ENCODE assay signal across 8 cellular contexts in the genomic region with DNA sequence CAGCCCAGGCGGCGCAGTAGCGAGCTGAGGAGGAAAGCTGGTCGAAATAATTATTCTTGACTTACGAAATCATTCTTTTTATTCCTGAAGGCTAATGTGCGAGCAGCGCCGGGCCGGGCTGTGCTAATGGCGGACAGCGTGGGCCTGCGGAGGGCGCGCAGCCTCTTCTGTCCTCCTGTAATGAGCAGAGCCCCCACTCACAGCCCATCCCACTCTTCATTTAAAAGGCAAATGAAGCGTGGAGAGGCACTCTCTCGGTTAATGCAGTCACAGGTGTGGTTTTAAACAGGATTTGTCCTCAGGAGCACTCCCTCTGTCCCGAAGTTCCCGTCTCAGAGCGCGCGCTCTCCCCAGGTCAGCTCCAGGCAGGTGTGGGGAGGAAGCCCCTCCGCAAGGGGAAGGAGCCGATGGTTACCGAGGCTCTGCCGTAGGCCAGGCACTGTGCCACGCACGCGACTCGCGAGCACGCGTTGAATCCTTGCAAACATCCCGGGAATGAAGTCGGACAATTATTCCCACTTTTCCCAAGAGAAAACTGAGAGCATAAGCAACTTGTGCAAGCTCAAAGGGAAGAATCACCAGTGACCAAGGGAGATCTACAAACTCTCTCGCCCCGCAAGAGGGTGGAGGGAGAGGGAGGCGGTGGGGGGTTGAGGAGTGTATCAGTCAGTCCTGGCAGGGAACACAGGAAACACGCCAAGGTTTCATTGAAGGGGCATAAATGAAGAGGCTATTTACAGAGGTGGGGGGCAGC. TPM values are rescaled to one million over a fixed set of nuclear protein-coding genes. Genes with fewer than 3 reads are reported as not detected.
DNase-seq lines count a peak whose midpoint lies in the region; ATAC-seq lines count a peak whose summit lies in the region.

No MANE protein-coding gene starts in this region.

- H3K36me3 ChIP-seq in NT2/D1 (ENCODE audit: insufficient read depth, insufficient read length, low read length) = no peaks in the 10 kb centered on the region
- no peaks in the 10 kb centered on the region for H3K36me3 ChIP-seq in subcutaneous abdominal adipose tissue (ENCODE audit: control insufficient read depth in 5 of 5, insufficient read depth in 5 of 5, low read length in 5 of 5)

- no peaks in the 10 kb centered on the region for H3K9me3 ChIP-seq in NT2/D1 (ENCODE audit: insufficient read depth, low read length)
- no peaks in the 10 kb centered on the region for H3K9me3 ChIP-seq in subcutaneous abdominal adipose tissue (ENCODE audit: control insufficient read depth in 5 of 5, low read length in 5 of 5)

- H3K4me1 ChIP-seq in NT2/D1 (ENCODE audit: insufficient read depth, insufficient read length) = peaks cover 17% of the 10 kb centered on the region
- peaks cover 2 to 20% (median 17%) of the 10 kb centered on the region in 5 donors for H3K4me1 ChIP-seq in subcutaneous abdominal adipose tissue (ENCODE audit: control insufficient read depth in 5 of 5, insufficient read depth in 5 of 5, low read length in 5 of 5)

- peaks cover 16% of the 10 kb centered on the region for H3K4me1 Mint-ChIP-seq in T-helper 1 cell treated with Interleukin-12 subunit alpha and Interleukin-12 subunit beta and Interleukin-4 antibody, amounts not matched to agents 30 μg/mL and 1 μg/mL, for 36 hours (ENCODE audit: low read depth)

- peak overlapping the region; percentile 67 for H3K4me3 Mint-ChIP-seq in T-helper 1 cell treated with Interleukin-12 subunit alpha and Interleukin-12 subunit beta and Interleukin-4 antibody, amounts not matched to agents 30 μg/mL and 1 μg/mL, for 36 hours

- DNase-seq in T-helper 1 cell (no peak), NT2/D1 (ENCODE audit: low read depth, low spot score) (no peak), dermis blood vessel endothelial cell (peak; percentile 43), lung microvascular endothelial cell (ENCODE audit: low read depth in 2 of 2) (peak; percentile 19 to 44), SKM-1 (lab: John Stamatoyannopoulos, UW; ENCODE audit: unreplicated experiment) (no peak)

- peaks cover 34% of the 10 kb centered on the region for H3K27me3 Mint-ChIP-seq in T-helper 1 cell treated with Interleukin-12 subunit alpha and Interleukin-12 subunit beta and Interleukin-4 antibody, amounts not matched to agents 30 μg/mL and 1 μg/mL, for 36 hours (ENCODE audit: low read depth)

- H3K27me3 ChIP-seq in NT2/D1 (ENCODE audit: insufficient read depth, insufficient read length) (peaks cover 2% of the 10 kb centered on the region), subcutaneous abdominal adipose tissue (ENCODE audit: control insufficient read depth in 5 of 5, insufficient read depth in 4 of 5, low read length in 5 of 5) (peaks cover 0 to 22% (median 7%) of the 10 kb centered on the region in 5 donors)

- H3K27ac ChIP-seq in subcutaneous abdominal adipose tissue (ENCODE audit: low read depth, low read length) = no peak overlapping the region

- H3K4me3 ChIP-seq in NT2/D1 (ENCODE audit: insufficient read length, low read depth) (peak overlapping the region; percentile 58), subcutaneous abdominal adipose tissue (ENCODE audit: low read depth in 1 of 5, low read length in 5 of 5) (peak overlapping the region; percentile 65 to 85 (median 76))

- no peaks in the 10 kb centered on the region for H3K9me3 Mint-ChIP-seq in T-helper 1 cell treated with Interleukin-12 subunit alpha and Interleukin-12 subunit beta and Interleukin-4 antibody, amounts not matched to agents 30 μg/mL and 1 μg/mL, for 36 hours

- ATAC-seq in GM19035 (IDR thresholded peaks at IDR 0.05; ENCODE audit: unreplicated experiment) = no peak

- H3K36me3 Mint-ChIP-seq in T-helper 1 cell treated with Interleukin-12 subunit alpha and Interleukin-12 subunit beta and Interleukin-4 antibody, amounts not matched to agents 30 μg/mL and 1 μg/mL, for 36 hours (ENCODE audit: low read depth) = no peaks in the 10 kb centered on the region

- H3K9ac ChIP-seq in NT2/D1 (ENCODE audit: insufficient read length, low read depth) (peak overlapping the region; percentile 86), subcutaneous abdominal adipose tissue (ENCODE audit: low read length in 5 of 5) (peak overlapping the region; percentile 54 to 79 (median 64))

- no peak overlapping the region for H3K27ac Mint-ChIP-seq in T-helper 1 cell treated with Interleukin-12 subunit alpha and Interleukin-12 subunit beta and Interleukin-4 antibody, amounts not matched to agents 30 μg/mL and 1 μg/mL, for 36 hours

RNA-seq across cellular contexts. Expression of a gene that starts 35.5 kb away (rescaled TPM):
- total RNA-seq in dermis blood vessel endothelial cell (16.7 and 28.2 TPM in 2 replicates), lung microvascular endothelial cell (14.4 and 16.5 TPM in 2 replicates)

Comparison
In these comparisons a context has a peak if more than half of its experiments do, and no peak if none do; other contexts are left out.
1. DNase-seq: peak in dermis blood vessel endothelial cell (single experiment) and lung microvascular endothelial cell (2 of 2); none in T-helper 1 cell (0 of 5), NT2/D1 (single experiment) and SKM-1 (single experiment).